Comparison of ENCODE assay signal across 21 cellular contexts in the genomic region with DNA sequence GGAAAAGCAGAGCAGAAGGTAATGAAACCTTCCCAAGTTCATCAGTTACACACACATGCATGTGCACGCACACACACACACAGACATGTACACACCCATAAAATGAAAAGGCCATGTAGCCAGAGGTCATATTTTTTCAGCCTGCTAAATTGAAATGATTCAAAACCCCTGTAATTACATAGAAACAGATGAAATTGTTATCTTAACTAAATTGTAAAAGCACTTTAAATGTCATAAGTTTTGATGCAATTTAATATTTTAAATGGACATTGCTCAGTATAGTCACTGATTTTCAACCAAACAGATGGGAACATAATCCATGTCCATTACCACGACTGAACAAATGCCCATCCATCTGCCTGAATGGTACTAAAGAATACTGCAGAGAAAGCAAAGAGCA.
A peak's percentile ranks its signal among the peaks of the same experiment; 100 is the strongest.
DNase-seq lines count a peak whose midpoint lies in the region; ATAC-seq and TF ChIP-seq lines count a peak whose summit lies in the region.
"Had no signal": no experiment of that assay in that cellular context is flagged by ENCODE, and none has a peak within 500 bp of the region (broad histone marks: within the 10 kb centered on the region; RNA-seq: fewer than 3 reads in every experiment).

No MANE protein-coding gene starts in this region.

- H3K4me3 Mint-ChIP-seq in mesothelial cell of epicardium = no peak overlapping the region
- H3K4me3 Mint-ChIP-seq: B cell, IgD-negative memory B cell, T-helper 17 cell had no signal

- DNase-seq in DND-41 = no peak
- peak; percentile 53 for DNase-seq in NCI-H2227 treated with DMSO at 0.1 percent for 48 hours (lab: John Stamatoyannopoulos, UW)
- DNase-seq in SK-N-DZ (ENCODE audit: low spot score) = peak; percentile 71
- no peak for DNase-seq in mesothelial cell of epicardium (ENCODE audit: low spot score in 2 of 2, unreplicated experiment in 2 of 2)
- no peak for DNase-seq in NCI-H2196 (lab: John Stamatoyannopoulos, UW; ENCODE audit: unreplicated experiment)
- DNase-seq in HK-2 (ENCODE audit: unreplicated experiment) = no peak
- DNase-seq in SIG-M5 treated with dmso at 0.1 percent for 504 hours (lab: John Stamatoyannopoulos, UW; ENCODE audit: unreplicated experiment) = no peak
- DNase-seq: DMS79 treated with DMSO at 0.1 percent for 48 hours, NCI-H1105 treated with DMSO at 0.1 percent for 48 hours, NCI-H1694, NCI-H2081 treated with DMSO at 0.1 percent for 48 hours, NCI-H345, SW 1271, T-helper 17 cell had no signal

- H3K27ac ChIP-seq in DND-41 (ENCODE audit: low read length) = 0 out of 2 replicates have a peak overlapping the region, but pooled peaks have one; percentile 3
- H3K27ac ChIP-seq: A549, SJSA1 had no signal

- no peak overlapping the region for H3K9ac ChIP-seq in DND-41 (ENCODE audit: low read depth, low read length)

- no peaks in the 10 kb centered on the region for H3K27me3 Mint-ChIP-seq in mesothelial cell of epicardium (ENCODE audit: low read depth)

- ATAC-seq in DND-41 (ENCODE audit: insufficient read depth, low read depth) (no peak), HG03354 (IDR thresholded peaks at IDR 0.05; ENCODE audit: poor library complexity, severe bottlenecking, unreplicated experiment) (no peak)
- ATAC-seq: A549, GM12878, T-helper 17 cell had no signal

- H3K4me2 ChIP-seq in DND-41 (ENCODE audit: insufficient read depth, low read length) = no peak overlapping the region
- H3K4me2 ChIP-seq: A549 had no signal

- H3K79me2 ChIP-seq in DND-41 (ENCODE audit: insufficient read depth, low read length) = peaks cover 94% of the 10 kb centered on the region

- H3K27ac Mint-ChIP-seq in mesothelial cell of epicardium = peak overlapping the region; percentile 27
- H3K27ac Mint-ChIP-seq: B cell, IgD-negative memory B cell, T-helper 17 cell had no signal

- TF ChIP-seq CTCF in DND-41 (IDR thresholded peaks at IDR 0.05; ENCODE audit: borderline replicate concordance, extremely low read depth, low read length, poor library complexity, severe bottlenecking) = no peak
- TF ChIP-seq CTCF in mesothelial cell of epicardium (IDR thresholded peaks at IDR 0.05; ENCODE audit: unreplicated experiment) = no peak

- H3K36me3 Mint-ChIP-seq in mesothelial cell of epicardium = no peaks in the 10 kb centered on the region
- H3K36me3 Mint-ChIP-seq: IgD-negative memory B cell had no signal

- H3K36me3 ChIP-seq in DND-41 (ENCODE audit: insufficient read depth, low read length) = no peaks in the 10 kb centered on the region
- H3K36me3 ChIP-seq: HAP-1, SJSA1 had no signal

- no peak overlapping the region for H3K4me3 ChIP-seq in DND-41 (ENCODE audit: low read depth in 1 of 2, low read length in 2 of 2)
- H3K4me3 ChIP-seq: A549, GM12878, HAP-1, SJSA1 had no signal

- peaks cover 54% of the 10 kb centered on the region for H3K4me1 Mint-ChIP-seq in mesothelial cell of epicardium
- H3K4me1 Mint-ChIP-seq: B cell, IgD-negative memory B cell, T-helper 17 cell had no signal

- H3K9me3 Mint-ChIP-seq in mesothelial cell of epicardium = peaks cover under 1% of the 10 kb centered on the region
- H3K9me3 Mint-ChIP-seq: IgD-negative memory B cell had no signal

- no peaks in the 10 kb centered on the region for H3K9me3 ChIP-seq in DND-41 (ENCODE audit: insufficient read depth, low read length, severe bottlenecking)
- H3K9me3 ChIP-seq: A549, HAP-1, SJSA1 had no signal

- peaks cover 30% of the 10 kb centered on the region; the same call in 1 of the 2 replicates for H4K20me1 ChIP-seq in DND-41 (ENCODE audit: insufficient read depth, low read length)

- H3K4me1 ChIP-seq in DND-41 (ENCODE audit: insufficient read depth, low read length) = no peaks in the 10 kb centered on the region; the same call in 1 of the 2 replicates
- H3K4me1 ChIP-seq: A549 had no signal

- H3K27me3 ChIP-seq in DND-41 (ENCODE audit: insufficient read depth, low read length, poor library complexity) = no peaks in the 10 kb centered on the region
- H3K27me3 ChIP-seq: SJSA1 had no signal

- H2AFZ ChIP-seq in DND-41 (ENCODE audit: low read depth, low read length) = no peak overlapping the region

Comparison
In these comparisons a context has a peak if more than half of its experiments do, and no peak if none do; other contexts are left out.
1. DNase-seq: peak in NCI-H2227 treated with DMSO at 0.1 percent for 48 hours (single experiment) and SK-N-DZ (single experiment); none in DND-41 (single experiment), mesothelial cell of epicardium (0 of 2), NCI-H2196 (single experiment), HK-2 (single experiment) and SIG-M5 treated with dmso at 0.1 percent for 504 hours (single experiment).